In genomic region chr3:171309906-171310359, GRCh38 we compare ENCODE assay signal across 12 cellular contexts.
DNase-seq lines count a peak whose midpoint lies in the region; ATAC-seq and TF ChIP-seq lines count a peak whose summit lies in the region.
"Had no signal": no experiment of that assay in that cellular context is flagged by ENCODE, and none has a peak within 500 bp of the region (broad histone marks: within the 10 kb centered on the region; RNA-seq: fewer than 3 reads in every experiment).

No MANE protein-coding gene starts in this region.

- no peaks in the 10 kb centered on the region for H3K9me3 Mint-ChIP-seq in CD8-positive, alpha-beta T cell
- no peaks in the 10 kb centered on the region for H3K9me3 Mint-ChIP-seq in glutamatergic neuron (ENCODE audit: unreplicated experiment)

- H3K36me3 ChIP-seq in CD8-positive, alpha-beta T cell (ENCODE audit: insufficient read depth, low read length): no peaks in the 10 kb centered on the region
- no peaks in the 10 kb centered on the region for H3K36me3 ChIP-seq in Peyer's patch
- H3K36me3 ChIP-seq: uterus had no signal

- H3K4me1 ChIP-seq in CD8-positive, alpha-beta T cell (ENCODE audit: insufficient read depth, low read length): peaks cover 12% of the 10 kb centered on the region
- H3K4me1 ChIP-seq in Peyer's patch: no peaks in the 10 kb centered on the region
- H3K4me1 ChIP-seq: uterus had no signal

- CTCF ChIA-PET in CD8-positive, alpha-beta T cell (lab: Charles Lee): interaction anchor here (0.9 to 2.6 kb wide), 5 partner anchors 14 to 151 kb away, joined by 3 to 11 read pairs (median 4); partner anchors contain the start of gene TNIK

- no peak for DNase-seq in CD8-positive, alpha-beta T cell
- DNase-seq in HCEC 1CT (peak; percentile 80), T-helper 17 cell (no peak), iris pigment epithelial cell (ENCODE audit: low read depth) (peak; percentile 86), Peyer's patch (no peak), glutamatergic neuron (no peak)
- DNase-seq in stimulated activated CD4-positive, alpha-beta T cell treated with anti-CD3 and anti-CD28 coated beads, Interleukin-2, amount 100 ng/mL, for 48 hours: no peak
- DNase-seq: activated CD8-positive, alpha-beta memory T cell treated with anti-CD3 and anti-CD28 coated beads, Interleukin-2, amount 10 ng/mL, durations not matched to agents 7 days and 5 days; stimulated activated CD4-positive, alpha-beta T cell treated with anti-CD3 and anti-CD28 coated beads, Interleukin-4, amount 100 ng/mL, for 24 hours; uterus had no signal

- no peaks in the 10 kb centered on the region for H3K9me3 ChIP-seq in CD8-positive, alpha-beta T cell (ENCODE audit: low read length)
- H3K9me3 ChIP-seq in T-helper 17 cell (ENCODE audit: control insufficient read depth, low read length, poor library complexity, severe bottlenecking) (no peaks in the 10 kb centered on the region), Peyer's patch (no peaks in the 10 kb centered on the region)
- H3K9me3 ChIP-seq: uterus had no signal

- no peaks in the 10 kb centered on the region for H3K27me3 ChIP-seq in CD8-positive, alpha-beta T cell (ENCODE audit: insufficient read depth, low read length)
- no peaks in the 10 kb centered on the region for H3K27me3 ChIP-seq in Peyer's patch
- H3K27me3 ChIP-seq: uterus had no signal

- H3K27ac ChIP-seq in CD8-positive, alpha-beta T cell (ENCODE audit: low read depth, low read length): no peak overlapping the region
- no peak overlapping the region for H3K27ac ChIP-seq in Peyer's patch
- H3K27ac ChIP-seq: PC-9, uterus had no signal

- peaks cover 82% of the 10 kb centered on the region for H3K4me1 Mint-ChIP-seq in CD8-positive, alpha-beta T cell (ENCODE audit: low read depth)
- peaks cover 40% of the 10 kb centered on the region for H3K4me1 Mint-ChIP-seq in T-helper 17 cell
- no peaks in the 10 kb centered on the region for H3K4me1 Mint-ChIP-seq in glutamatergic neuron (ENCODE audit: low read depth, unreplicated experiment)

- intact Hi-C loops in CD8-positive, alpha-beta T cell (cut with DNase I, micrococcal nuclease): no loop called here

- H3K4me3 Mint-ChIP-seq in CD8-positive, alpha-beta T cell: no peak overlapping the region
- H3K4me3 Mint-ChIP-seq in T-helper 17 cell (no peak overlapping the region), glutamatergic neuron (ENCODE audit: unreplicated experiment) (no peak overlapping the region)
- H3K4me3 Mint-ChIP-seq: activated CD8-positive, alpha-beta memory T cell treated with anti-CD3 and anti-CD28 coated beads, Interleukin-2, amount 10 ng/mL, durations not matched to agents 7 days and 5 days had no signal

- no peak for ATAC-seq in CD8-positive, alpha-beta T cell
- ATAC-seq in T-helper 17 cell (no peak), GM19035 (IDR thresholded peaks at IDR 0.05; ENCODE audit: unreplicated experiment) (no peak)
- ATAC-seq: activated CD8-positive, alpha-beta memory T cell treated with anti-CD3 and anti-CD28 coated beads, Interleukin-2, amount 10 ng/mL, durations not matched to agents 7 days and 5 days had no signal

- no peaks in the 10 kb centered on the region for H3K36me3 Mint-ChIP-seq in CD8-positive, alpha-beta T cell
- H3K36me3 Mint-ChIP-seq in T-helper 17 cell (ENCODE audit: low read depth) (no peaks in the 10 kb centered on the region), glutamatergic neuron (ENCODE audit: unreplicated experiment) (peaks cover 2% of the 10 kb centered on the region)

- no peak overlapping the region for H3K4me3 ChIP-seq in CD8-positive, alpha-beta T cell (ENCODE audit: low read depth, low read length)
- no peak overlapping the region for H3K4me3 ChIP-seq in Peyer's patch
- H3K4me3 ChIP-seq: PC-9, uterus had no signal

- POLR2A ChIA-PET in CD8-positive, alpha-beta T cell (lab: Charles Lee): interaction anchor here (1.1 to 1.3 kb wide), 2 partner anchors 17 to 75 kb away, joined by 3 read pairs; no protein-coding TSS in a partner anchor

- H3K27ac Mint-ChIP-seq in CD8-positive, alpha-beta T cell: peak overlapping the region; percentile 34
- H3K27ac Mint-ChIP-seq in T-helper 17 cell (peak overlapping the region; percentile 74), glutamatergic neuron (ENCODE audit: unreplicated experiment) (no peak overlapping the region)
- H3K27ac Mint-ChIP-seq: activated CD8-positive, alpha-beta memory T cell treated with anti-CD3 and anti-CD28 coated beads, Interleukin-2, amount 10 ng/mL, durations not matched to agents 7 days and 5 days had no signal

- no peak for TF ChIP-seq CTCF in CD8-positive, alpha-beta T cell (IDR thresholded peaks at IDR 0.05)
- TF ChIP-seq CTCF in Peyer's patch (IDR thresholded peaks at IDR 0.05): no peak
- TF ChIP-seq CTCF in glutamatergic neuron (IDR thresholded peaks at IDR 0.05; ENCODE audit: partially characterized antibody, unreplicated experiment): no peak

- TF ChIP-seq POLR2A in Peyer's patch (IDR thresholded peaks at IDR 0.05): no peak

- no peaks in the 10 kb centered on the region for H3K27me3 Mint-ChIP-seq in CD8-positive, alpha-beta T cell (ENCODE audit: low read depth)
- H3K27me3 Mint-ChIP-seq in T-helper 17 cell (no peaks in the 10 kb centered on the region), glutamatergic neuron (ENCODE audit: unreplicated experiment) (no peaks in the 10 kb centered on the region)
- H3K27me3 Mint-ChIP-seq: activated CD8-positive, alpha-beta memory T cell treated with anti-CD3 and anti-CD28 coated beads, Interleukin-2, amount 10 ng/mL, durations not matched to agents 7 days and 5 days had no signal

Comparison
In these comparisons a context has a peak if more than half of its experiments do, and no peak if none do; other contexts are left out.
1. DNase-seq: peak in HCEC 1CT (single experiment) and iris pigment epithelial cell (single experiment); none in CD8-positive, alpha-beta T cell (0 of 7), T-helper 17 cell (0 of 3), Peyer's patch (0 of 3), stimulated activated CD4-positive, alpha-beta T cell treated with anti-CD3 and anti-CD28 coated beads, Interleukin-2, amount 100 ng/mL, for 48 hours (0 of 2) and glutamatergic neuron (single experiment).